Comparison of ENCODE assay signal across 9 cellular contexts in the genomic region with DNA sequence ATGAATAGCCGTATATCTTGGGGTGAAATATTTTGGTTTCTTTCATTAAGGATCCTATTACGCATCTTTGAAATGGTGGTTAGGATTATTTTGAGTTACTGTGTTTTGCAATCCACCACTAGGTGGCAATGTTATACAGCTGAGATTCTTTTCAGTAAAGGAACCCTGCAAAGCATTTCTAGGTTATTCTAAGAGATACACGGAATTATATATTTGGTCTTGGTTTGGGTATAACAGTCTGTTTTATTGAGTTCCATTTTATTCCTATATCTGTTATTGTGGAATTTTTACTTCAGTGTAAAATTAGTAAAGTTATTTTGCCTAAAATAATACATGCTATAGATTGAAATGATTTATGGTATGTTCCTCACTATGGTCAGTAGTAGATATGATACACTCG.
DNase-seq lines count a peak whose midpoint lies in the region; ATAC-seq and TF ChIP-seq lines count a peak whose summit lies in the region.
"Had no signal": no experiment of that assay in that cellular context is flagged by ENCODE, and none has a peak within 500 bp of the region (broad histone marks: within the 10 kb centered on the region; RNA-seq: fewer than 3 reads in every experiment).

No MANE protein-coding gene starts in this region.

- no peak overlapping the region for H3K27ac ChIP-seq in heart left ventricle
- no peak overlapping the region for H3K27ac ChIP-seq in esophagus squamous epithelium

- no peaks in the 10 kb centered on the region for H3K9me3 Mint-ChIP-seq in osteocyte (ENCODE audit: unreplicated experiment)
- H3K9me3 Mint-ChIP-seq: dendritic cell treated with granulocyte-macrophage colony-stimulating factor and Interleukin-4, amounts not matched to agents 40 ng/mL and 50 ng/mL, for 4 days had no signal

- H3K36me3 Mint-ChIP-seq in osteocyte (ENCODE audit: unreplicated experiment), result no peaks in the 10 kb centered on the region

- H3K36me3 ChIP-seq in heart left ventricle, result no peaks in the 10 kb centered on the region
- H3K36me3 ChIP-seq in esophagus squamous epithelium, result no peaks in the 10 kb centered on the region

- intact Hi-C loops in heart left ventricle (cut with DNase I) (loop anchor here in 7 of 10 donors (1.0 to 10.0 kb wide), 6 partner anchors 863 to 1384 kb away; no protein-coding TSS in a partner anchor), Right ventricle myocardium inferior (cut with DNase I) (loop anchor here (2.0 kb wide), 1 partner anchor 1384 kb away; no protein-coding TSS in a partner anchor), esophagus squamous epithelium (cut with DNase I) (no loop called here)

- TF ChIP-seq POLR2A in heart left ventricle (IDR thresholded peaks at IDR 0.05), result no peak
- TF ChIP-seq POLR2A in esophagus squamous epithelium (IDR thresholded peaks at IDR 0.05), result no peak

- no peak overlapping the region for H3K27ac Mint-ChIP-seq in osteocyte (ENCODE audit: unreplicated experiment)
- H3K27ac Mint-ChIP-seq: dendritic cell treated with granulocyte-macrophage colony-stimulating factor and Interleukin-4, amounts not matched to agents 40 ng/mL and 50 ng/mL, for 4 days had no signal

- H3K4me1 ChIP-seq in heart left ventricle (no peaks in the 10 kb centered on the region), esophagus squamous epithelium (no peaks in the 10 kb centered on the region)

- peaks cover 0 to 19% (median 5%) of the 10 kb centered on the region in 9 donors for H3K27me3 ChIP-seq in heart left ventricle
- H3K27me3 ChIP-seq in esophagus squamous epithelium, result peaks cover 0 to 17% (median 0%) of the 10 kb centered on the region in 4 donors

- TF ChIP-seq CTCF in heart left ventricle (IDR thresholded peaks at IDR 0.05) (peak; percentile 70 to 89 (median 83)), LNCaP clone FGC (IDR thresholded peaks at IDR 0.05; ENCODE audit: control insufficient read depth, extremely low read depth, insufficient read depth) (peak; percentile 68), esophagus squamous epithelium (IDR thresholded peaks at IDR 0.05) (peak; percentile 60 to 82 (median 70)), osteocyte (IDR thresholded peaks at IDR 0.05) (peak; percentile 87)

- H3K4me1 Mint-ChIP-seq in osteocyte (ENCODE audit: unreplicated experiment), result no peaks in the 10 kb centered on the region

- in situ Hi-C loops in SK-MEL-5 (cut with HindIII; ENCODE audit: low pct_unique_long_range_greater_than_20kb, low sequenced_read_pairs), result no loop called here

- WGBS in heart left ventricle, 4 donors, result 14 to 19% (median 16%) methylated on average over 4 of the region's 4 CpGs
- 10 to 12% methylated on average over 4 of the region's 4 CpGs for WGBS in esophagus squamous epithelium, 2 donors

- ATAC-seq in heart left ventricle, result peak in 2 of 4 donors; percentile 39 to 47
- ATAC-seq in Right ventricle myocardium inferior, result no peak
- peak; percentile 61 for ATAC-seq in GM21825 (IDR thresholded peaks at IDR 0.05; ENCODE audit: unreplicated experiment)

- DNase-seq in heart left ventricle (no peak), Right ventricle myocardium inferior (ENCODE audit: missing footprints) (no peak), LNCaP clone FGC (ENCODE audit: low read depth) (no peak), SK-MEL-5 (ENCODE audit: low read depth, low spot score) (peak; percentile 70), esophagus squamous epithelium (lab: John Stamatoyannopoulos, UW) (no peak), osteocyte (ENCODE audit: extremely low spot score, unreplicated experiment) (no peak)
- DNase-seq in activated CD8-positive, alpha-beta memory T cell treated with anti-CD3 and anti-CD28 coated beads for 24 hours, result no peak

- no peaks in the 10 kb centered on the region for H3K9me3 ChIP-seq in heart left ventricle
- no peaks in the 10 kb centered on the region for H3K9me3 ChIP-seq in esophagus squamous epithelium

- H3K4me3 ChIP-seq in heart left ventricle (no peak overlapping the region), LNCaP clone FGC (ENCODE audit: low read depth, low read length) (no peak overlapping the region), esophagus squamous epithelium (no peak overlapping the region)

- peaks cover 9% of the 10 kb centered on the region for H3K27me3 Mint-ChIP-seq in osteocyte (ENCODE audit: unreplicated experiment)

- H3K4me3 Mint-ChIP-seq in osteocyte (ENCODE audit: unreplicated experiment), result no peak overlapping the region
- H3K4me3 Mint-ChIP-seq: dendritic cell treated with granulocyte-macrophage colony-stimulating factor and Interleukin-4, amounts not matched to agents 40 ng/mL and 50 ng/mL, for 4 days had no signal
